ENCODE assay signal across 8 cellular contexts in genomic region chr6:44237813-44238433, GRCh38. TPM values are rescaled to one million over a fixed set of nuclear protein-coding genes. Genes with fewer than 3 reads are reported as not detected.
DNase-seq lines count a peak whose midpoint lies in the region; ATAC-seq and TF ChIP-seq lines count a peak whose summit lies in the region.

No MANE protein-coding gene starts in this region.

- H3K9me3 ChIP-seq in parathyroid adenoma (ENCODE audit: control insufficient read depth, low read length) (no peaks in the 10 kb centered on the region), upper lobe of left lung (no peaks in the 10 kb centered on the region)

- peak; percentile 59; the same call in 1 of the 2 replicates for TF ChIP-seq RAD21 in Ishikawa (IDR thresholded peaks at IDR 0.05; ENCODE audit: low read depth)

- peak overlapping the region; percentile 64 for H3K9ac ChIP-seq in parathyroid adenoma

- intact Hi-C loops in cardiac septum (cut with DNase I): loop anchor here (5.0 kb wide), 1 partner anchor 136 kb away; no protein-coding TSS in a partner anchor

- H3K79me2 ChIP-seq in parathyroid adenoma: no peaks in the 10 kb centered on the region

- peak overlapping the region; percentile 75 for H3K4me3 ChIP-seq in parathyroid adenoma (ENCODE audit: low read depth, low read length)
- peak overlapping the region; percentile 39 to 70 (median 60) for H3K4me3 ChIP-seq in upper lobe of left lung

- TF ChIP-seq EP300 in Ishikawa (IDR thresholded peaks at IDR 0.05; ENCODE audit: borderline replicate concordance) (no peak), upper lobe of left lung (IDR thresholded peaks at IDR 0.05) (peak in 1 of 4 donors; percentile 1)

- H3K36me3 Mint-ChIP-seq in activated naive CD8-positive, alpha-beta T cell treated with anti-CD3 and anti-CD28 coated beads, Interleukin-2, amount 10 ng/mL, durations not matched to agents 7 days and 5 days: no peaks in the 10 kb centered on the region

- H3K27ac Mint-ChIP-seq in activated naive CD8-positive, alpha-beta T cell treated with anti-CD3 and anti-CD28 coated beads, Interleukin-2, amount 10 ng/mL, durations not matched to agents 7 days and 5 days: peak overlapping the region; percentile 94

- peak overlapping the region; percentile 87 for H3K4me2 ChIP-seq in parathyroid adenoma (ENCODE audit: low read length)

- peaks cover 30% of the 10 kb centered on the region for H3K4me1 ChIP-seq in parathyroid adenoma
- H3K4me1 ChIP-seq in upper lobe of left lung: peaks cover 25 to 33% (median 31%) of the 10 kb centered on the region in 4 donors

- POLR2A ChIA-PET in activated naive CD8-positive, alpha-beta T cell treated with anti-CD3 and anti-CD28 coated beads, Interleukin-2, amount 10 ng/mL, durations not matched to agents 7 days and 5 days (lab: Charles Lee): interaction anchor here (1.3 to 1.5 kb wide), 4 partner anchors 9 to 17 kb away, joined by 5 to 18 read pairs (median 8); partner anchors contain the start of genes HSP90AB1 and SLC29A1

- TF ChIP-seq POLR2A in upper lobe of left lung (IDR thresholded peaks at IDR 0.05): peak in 2 of 4 donors; percentile 55 to 67

- H3K4me3 Mint-ChIP-seq in activated naive CD8-positive, alpha-beta T cell treated with anti-CD3 and anti-CD28 coated beads, Interleukin-2, amount 10 ng/mL, durations not matched to agents 7 days and 5 days: peak overlapping the region; percentile 91

- DNase-seq in Daoy (ENCODE audit: low read depth) (peak; percentile 88), SKM-1 (lab: John Stamatoyannopoulos, UW; ENCODE audit: unreplicated experiment) (peak; percentile 22), cardiac septum (ENCODE audit: low spot score) (peak; percentile 93), upper lobe of left lung (peak; percentile 80 to 98)
- peak; percentile 91 for DNase-seq in activated naive CD8-positive, alpha-beta T cell treated with anti-CD3 and anti-CD28 coated beads, Interleukin-2, amount 10 ng/mL, durations not matched to agents 7 days and 5 days

- H3K36me3 ChIP-seq in parathyroid adenoma (ENCODE audit: control insufficient read depth, insufficient read depth, low read length): no peaks in the 10 kb centered on the region
- H3K36me3 ChIP-seq in upper lobe of left lung: peaks cover 0 to 3% (median under 1%) of the 10 kb centered on the region in 4 donors

- H3K27me3 Mint-ChIP-seq in activated naive CD8-positive, alpha-beta T cell treated with anti-CD3 and anti-CD28 coated beads, Interleukin-2, amount 10 ng/mL, durations not matched to agents 7 days and 5 days: peaks cover 4% of the 10 kb centered on the region

- ATAC-seq in GM21526 (IDR thresholded peaks at IDR 0.05; ENCODE audit: low FRiP score, unreplicated experiment) (peak; percentile 84), upper lobe of left lung (ENCODE audit: low FRiP score in 2 of 2) (peak; percentile 92 to 96)
- peak; percentile 94 for ATAC-seq in activated naive CD8-positive, alpha-beta T cell treated with anti-CD3 and anti-CD28 coated beads, Interleukin-2, amount 10 ng/mL, durations not matched to agents 7 days and 5 days (ENCODE audit: low read depth)

- WGBS in upper lobe of left lung, 2 donors: 2 to 6% methylated on average over 12 to 30 of the region's 42 CpGs

- H3K27me3 ChIP-seq in parathyroid adenoma (ENCODE audit: control insufficient read depth, insufficient read depth, low read length) (no peaks in the 10 kb centered on the region), upper lobe of left lung (no peaks in the 10 kb centered on the region)

- H3K9me3 Mint-ChIP-seq in activated naive CD8-positive, alpha-beta T cell treated with anti-CD3 and anti-CD28 coated beads, Interleukin-2, amount 10 ng/mL, durations not matched to agents 7 days and 5 days: no peaks in the 10 kb centered on the region

- peaks cover 14% of the 10 kb centered on the region for H3K4me1 Mint-ChIP-seq in activated naive CD8-positive, alpha-beta T cell treated with anti-CD3 and anti-CD28 coated beads, Interleukin-2, amount 10 ng/mL, durations not matched to agents 7 days and 5 days

- peak overlapping the region; percentile 100 for H2AFZ ChIP-seq in parathyroid adenoma

- TF ChIP-seq CTCF in parathyroid adenoma (IDR thresholded peaks at IDR 0.05) (peak; percentile 98), upper lobe of left lung (IDR thresholded peaks at IDR 0.05) (peak; percentile 96 to 99 (median 99))

- H3K27ac ChIP-seq in parathyroid adenoma: peak overlapping the region; percentile 89
- peak overlapping the region; percentile 88 to 97 (median 90) for H3K27ac ChIP-seq in upper lobe of left lung

TF ChIP-seq in Ishikawa, 13 proteins besides CTCF, POLR2A, EP300 and RAD21:
- TF ChIP-seq TEAD4 (IDR thresholded peaks at IDR 0.05) (no peak), CEBPB (IDR thresholded peaks at IDR 0.05) (no peak), USF1 (IDR thresholded peaks at IDR 0.05) (no peak), EGR1 (IDR thresholded peaks at IDR 0.05) (no peak), TAF1 (IDR thresholded peaks at IDR 0.05; ENCODE audit: low read depth) (no peak), ZBTB7A (IDR thresholded peaks at IDR 0.05; ENCODE audit: low read depth) (peak; percentile 90), FOXM1 (IDR thresholded peaks at IDR 0.05; ENCODE audit: borderline replicate concordance, low read depth) (no peak), YY1 (IDR thresholded peaks at IDR 0.05; ENCODE audit: low read depth) (0 out of 2 replicates have a peak, but pooled peaks have one; percentile 9)
- TF ChIP-seq, protein P1, sequence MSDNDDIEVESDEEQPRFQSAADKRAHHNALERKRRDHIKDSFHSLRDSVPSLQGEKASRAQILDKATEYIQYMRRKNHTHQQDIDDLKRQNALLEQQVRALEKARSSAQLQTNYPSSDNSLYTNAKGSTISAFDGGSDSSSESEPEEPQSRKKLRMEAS (IDR thresholded peaks at IDR 0.05): peak; percentile 46; the same call in 1 of the 2 replicates

RNA-seq across cellular contexts. Expression of gene HSP90AB1, which starts 9.0 kb away (rescaled TPM):
- 2,636 and 2,780 TPM in 2 replicates for total RNA-seq in Daoy (2014; rRNA removed; shearing (Covaris generic))
- total RNA-seq in activated naive CD8-positive, alpha-beta T cell treated with anti-CD3 and anti-CD28 coated beads, Interleukin-2, amount 10 ng/mL, durations not matched to agents 7 days and 5 days: 100 to 1,000 TPM; 453 to 466 TPM
- total RNA-seq in cardiac septum: 873 TPM
- total RNA-seq in upper lobe of left lung: 100 to 1,000 TPM; 175 to 656 (median 471) TPM

RNA-seq across cellular contexts. Expression of gene SLC29A1, which starts 14.5 kb away (rescaled TPM):
- 14.7 and 20.4 TPM in 2 replicates for total RNA-seq in Daoy (2014; rRNA removed; shearing (Covaris generic))
- total RNA-seq in activated naive CD8-positive, alpha-beta T cell treated with anti-CD3 and anti-CD28 coated beads, Interleukin-2, amount 10 ng/mL, durations not matched to agents 7 days and 5 days: 10 to 100 TPM; 22.5 to 24.0 TPM
- total RNA-seq in cardiac septum (105 TPM), upper lobe of left lung (10 to 100 TPM; 38.3 to 93.2 (median 45.8) TPM)

RNA-seq across cellular contexts. Expression of gene SLC35B2, which starts 19.4 kb away (rescaled TPM):
- 86.8 and 92.8 TPM in 2 replicates for total RNA-seq in Daoy (2014; rRNA removed; shearing (Covaris generic))
- 10 to 100 TPM; 28.4 TPM for total RNA-seq in activated naive CD8-positive, alpha-beta T cell treated with anti-CD3 and anti-CD28 coated beads, Interleukin-2, amount 10 ng/mL, durations not matched to agents 7 days and 5 days
- 23.2 TPM for total RNA-seq in cardiac septum
- 10 to 100 TPM; 14.6 to 44.8 (median 29.8) TPM for total RNA-seq in upper lobe of left lung

RNA-seq across cellular contexts. Expression of gene MYMX, which starts 21.2 kb away (rescaled TPM):
- not detected in 2 replicates for total RNA-seq in Daoy (2014; rRNA removed; shearing (Covaris generic))
- not detected for total RNA-seq in activated naive CD8-positive, alpha-beta T cell treated with anti-CD3 and anti-CD28 coated beads, Interleukin-2, amount 10 ng/mL, durations not matched to agents 7 days and 5 days
- total RNA-seq in cardiac septum: 0.30 TPM
- total RNA-seq in upper lobe of left lung: under 1 TPM in 1 of 6 donors, not detected in 5; 0.46 TPM

RNA-seq across cellular contexts. Expression of gene NFKBIE, which starts 27.4 kb away (rescaled TPM):
- 42.3 and 56.3 TPM in 2 replicates for total RNA-seq in Daoy (2014; rRNA removed; shearing (Covaris generic))
- 10 to 100 TPM; 14.0 to 14.3 TPM for total RNA-seq in activated naive CD8-positive, alpha-beta T cell treated with anti-CD3 and anti-CD28 coated beads, Interleukin-2, amount 10 ng/mL, durations not matched to agents 7 days and 5 days
- 4.7 TPM for total RNA-seq in cardiac septum
- 10 to 100 TPM in 5 of 6 donors, 1 to 10 TPM in 1; 7.8 to 27.0 (median 13.6) TPM for total RNA-seq in upper lobe of left lung

Comparison
In these comparisons a context has a peak if more than half of its experiments do, and no peak if none do; other contexts are left out.
1. Peak in every context shown above with its lines: DNase-seq, ATAC-seq, H3K4me3 ChIP-seq and H3K27ac ChIP-seq.
2. DNase-seq: peak in every context shown above with its lines; median percentile 93 in cardiac septum; 91 in activated naive CD8-positive, alpha-beta T cell treated with anti-CD3 and anti-CD28 coated beads, Interleukin-2, amount 10 ng/mL, durations not matched to agents 7 days and 5 days; 89 in upper lobe of left lung; 88 in Daoy; 22 in SKM-1.